8 cellular contexts compared by ENCODE assay signal in the genomic region with DNA sequence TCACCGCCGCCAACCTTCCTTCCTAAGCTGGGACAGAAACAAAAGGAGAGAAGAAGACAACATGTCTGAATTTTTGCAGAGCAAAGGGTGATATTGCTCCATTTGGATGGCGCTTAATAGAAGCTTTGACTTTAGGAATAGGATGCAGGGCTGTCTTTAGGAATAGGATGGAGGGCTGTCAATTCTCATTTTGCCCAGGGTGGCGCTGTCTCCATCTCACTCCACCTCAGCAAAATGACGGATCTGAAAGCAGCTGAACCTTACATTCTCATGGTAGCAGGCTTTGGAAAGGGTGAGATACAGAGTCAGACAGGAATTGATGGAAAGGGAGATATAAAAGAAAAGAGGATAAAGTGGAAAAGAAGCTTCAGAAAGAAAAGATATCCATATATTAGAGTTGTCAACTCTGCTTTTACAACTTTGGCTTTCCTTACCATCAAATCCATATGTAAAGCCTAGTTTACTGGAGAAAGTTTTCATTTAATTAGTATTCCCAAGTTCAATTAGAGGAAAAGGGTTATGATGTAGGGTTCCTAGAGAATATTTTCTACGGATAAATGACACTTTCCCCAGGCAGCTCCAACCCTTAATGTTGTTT. TPM values are rescaled to one million over a fixed set of nuclear protein-coding genes. Genes with fewer than 3 reads are reported as not detected.
DNase-seq lines count a peak whose midpoint lies in the region; ATAC-seq and TF ChIP-seq lines count a peak whose summit lies in the region.

No MANE protein-coding gene starts in this region.

- H3K36me3 Mint-ChIP-seq in endodermal cell (ENCODE audit: low read depth), result no peaks in the 10 kb centered on the region

- peaks cover 13 to 22% (median 17%) of the 10 kb centered on the region in 11 experiments for H3K27me3 ChIP-seq in BLaER1 treated with 17β-estradiol and CSF1 and Interleukin-3, amounts not matched to agents 10 nM and 100 nM
- H3K27me3 ChIP-seq in endodermal cell (ENCODE audit: control insufficient read depth, insufficient read depth, low read length, poor library complexity, severe bottlenecking) (peaks cover 59% of the 10 kb centered on the region), subcutaneous abdominal adipose tissue (ENCODE audit: control insufficient read depth in 5 of 5, insufficient read depth in 4 of 5, low read length in 5 of 5) (peaks cover 10 to 45% (median 30%) of the 10 kb centered on the region in 5 donors)

- H3K27ac Mint-ChIP-seq in endodermal cell, result no peak overlapping the region

- DNase-seq in NCI-H2171 treated with DMSO at 0.1 percent for 48 hours (lab: John Stamatoyannopoulos, UW) (peak; percentile 94), endodermal cell (peak; percentile 87), midbrain (lab: John Stamatoyannopoulos, UW) (peak; percentile 81)
- DNase-seq in activated CD4-positive, alpha-beta T cell treated with anti-CD3 and anti-CD28 coated beads, Interleukin-2, amount 50 U/mL, for 4 hours, result peak; percentile 32 to 34

- WGBS in endodermal cell (ENCODE audit: insufficient coverage in 1 of 2, insufficient read length in 1 of 2), 2 experiments, result 4% methylated on average over 5 of the region's 6 CpGs; no CpG with 5 or more reads in 1 of the 2 experiments

- peaks cover 6 to 23% (median 12%) of the 10 kb centered on the region in 10 experiments; a peak in 15 of 20 replicates for H3K4me1 ChIP-seq in BLaER1 treated with 17β-estradiol and CSF1 and Interleukin-3, amounts not matched to agents 10 nM and 100 nM
- H3K4me1 ChIP-seq in endodermal cell (ENCODE audit: control insufficient read depth, insufficient read depth, low read length) (no peaks in the 10 kb centered on the region), subcutaneous abdominal adipose tissue (ENCODE audit: control insufficient read depth in 5 of 5, insufficient read depth in 5 of 5, low read length in 5 of 5) (peaks cover 0 to 33% (median 27%) of the 10 kb centered on the region in 5 donors)

- peak overlapping the region in 8 of 11 experiments; percentile 15 to 67 (median 58); a peak in 11 of 22 replicates for H3K9ac ChIP-seq in BLaER1 treated with 17β-estradiol and CSF1 and Interleukin-3, amounts not matched to agents 10 nM and 100 nM
- H3K9ac ChIP-seq in endodermal cell (ENCODE audit: extremely low read depth, low read length, poor library complexity, severe bottlenecking), result no peak overlapping the region
- no peak overlapping the region for H3K9ac ChIP-seq in subcutaneous abdominal adipose tissue (ENCODE audit: low read length in 5 of 5)

- H3K27me3 Mint-ChIP-seq in endodermal cell (ENCODE audit: insufficient read depth), result peaks cover 75% of the 10 kb centered on the region

- H3K4me1 Mint-ChIP-seq in endodermal cell, result peaks cover 18% of the 10 kb centered on the region

- H3K36me3 ChIP-seq in BLaER1 treated with 17β-estradiol and CSF1 and Interleukin-3, amounts not matched to agents 10 nM and 100 nM, result no peaks in the 10 kb centered on the region
- H3K36me3 ChIP-seq in endodermal cell (ENCODE audit: control insufficient read depth, insufficient read depth, low read length) (no peaks in the 10 kb centered on the region), subcutaneous abdominal adipose tissue (ENCODE audit: control insufficient read depth in 5 of 5, insufficient read depth in 5 of 5, low read length in 5 of 5) (no peaks in the 10 kb centered on the region)

- H3K4me3 ChIP-seq in BLaER1 treated with 17β-estradiol and CSF1 and Interleukin-3, amounts not matched to agents 10 nM and 100 nM, result peak overlapping the region; percentile 55 to 78 (median 68)
- H3K4me3 ChIP-seq in endodermal cell (ENCODE audit: low read length) (peak overlapping the region; percentile 78), subcutaneous abdominal adipose tissue (ENCODE audit: low read depth in 1 of 5, low read length in 5 of 5) (peak overlapping the region; percentile 45 to 76 (median 68))

- no peaks in the 10 kb centered on the region for H3K9me3 Mint-ChIP-seq in endodermal cell

- peaks cover 0 to 13% (median 0%) of the 10 kb centered on the region in 11 experiments; a peak in 6 of 22 replicates for H4K20me1 ChIP-seq in BLaER1 treated with 17β-estradiol and CSF1 and Interleukin-3, amounts not matched to agents 10 nM and 100 nM

- H3K27ac ChIP-seq in BLaER1 treated with 17β-estradiol and CSF1 and Interleukin-3, amounts not matched to agents 10 nM and 100 nM, result no peak overlapping the region
- H3K27ac ChIP-seq in endodermal cell (ENCODE audit: low read depth, low read length) (peak overlapping the region; percentile 86), subcutaneous abdominal adipose tissue (ENCODE audit: low read depth, low read length) (no peak overlapping the region)

- no peaks in the 10 kb centered on the region for H3K9me3 ChIP-seq in BLaER1 treated with 17β-estradiol and CSF1 and Interleukin-3, amounts not matched to agents 10 nM and 100 nM (replicated peaks in 1 of 11)
- H3K9me3 ChIP-seq in endodermal cell (ENCODE audit: control insufficient read depth, low read length) (no peaks in the 10 kb centered on the region), subcutaneous abdominal adipose tissue (ENCODE audit: control insufficient read depth in 5 of 5, low read length in 5 of 5) (no peaks in the 10 kb centered on the region)

- TF ChIP-seq CTCF in endodermal cell (conservative IDR thresholded peaks at IDR 0.05), result peak; percentile 86

- H3K4me3 Mint-ChIP-seq in endodermal cell, result peak overlapping the region; percentile 69

- peak; percentile 68 for ATAC-seq in GM18909 (IDR thresholded peaks at IDR 0.05; ENCODE audit: poor library complexity, unreplicated experiment)
- peak; percentile 63 for ATAC-seq in HG03135 (IDR thresholded peaks at IDR 0.05; ENCODE audit: unreplicated experiment)

- H3K4me2 ChIP-seq in BLaER1 treated with 17β-estradiol and CSF1 and Interleukin-3, amounts not matched to agents 10 nM and 100 nM, result peak overlapping the region; percentile 79 to 99 (median 95)

RNA-seq across cellular contexts. Expression of a gene that starts 57.6 kb away (rescaled TPM):
- under 1 TPM; 0.64 to 0.84 TPM for total RNA-seq in endodermal cell
- polyA plus RNA-seq in endodermal cell (2013, experiment 1 of 2), result 18.0 TPM
- polyA plus RNA-seq in endodermal cell (2013, experiment 2 of 2), result 16.9 TPM

Comparison
In these comparisons a context has a peak if more than half of its experiments do, and no peak if none do; other contexts are left out.
1. H3K9ac ChIP-seq: peak in BLaER1 treated with 17β-estradiol and CSF1 and Interleukin-3, amounts not matched to agents 10 nM and 100 nM (8 of 11); none in endodermal cell (single experiment) and subcutaneous abdominal adipose tissue (0 of 5).
2. DNase-seq: peak in every context shown above with its lines; median percentile 94 in NCI-H2171 treated with DMSO at 0.1 percent for 48 hours; 87 in endodermal cell; 81 in midbrain; 33 in activated CD4-positive, alpha-beta T cell treated with anti-CD3 and anti-CD28 coated beads, Interleukin-2, amount 50 U/mL, for 4 hours.
3. Peak in every context shown above with its lines, with median percentiles within 50 percentile points of each other: H3K4me3 ChIP-seq.